In genomic region chr1:198681831-198682756, GRCh38 we compare ENCODE assay signal across 8 cellular contexts. TPM values are rescaled to one million over a fixed set of nuclear protein-coding genes. Genes with fewer than 3 reads are reported as not detected.
A peak's percentile ranks its signal among the peaks of the same experiment; 100 is the strongest.
DNase-seq lines count a peak whose midpoint lies in the region; ATAC-seq lines count a peak whose summit lies in the region.

No MANE protein-coding gene starts in this region.

- H3K9me3 Mint-ChIP-seq in activated naive CD8-positive, alpha-beta T cell (ENCODE audit: low read depth), result no peaks in the 10 kb centered on the region

- ATAC-seq in GM21723 (IDR thresholded peaks at IDR 0.05; ENCODE audit: unreplicated experiment), result peak; percentile 95
- ATAC-seq in left ventricle myocardium superior, result peak; percentile 87

- DNase-seq in GF-D8 (lab: John Stamatoyannopoulos, UW), result peak; percentile 99
- DNase-seq in Jurkat, Clone E6-1 (ENCODE audit: low read depth, low spot score), result peak; percentile 100
- DNase-seq in SK-N-MC (ENCODE audit: low read depth, low spot score), result peak; percentile 99
- peak; percentile 32 for DNase-seq in left ventricle myocardium superior
- DNase-seq in NCI-H2196 (lab: John Stamatoyannopoulos, UW; ENCODE audit: unreplicated experiment), result no peak

- H3K27ac ChIP-seq in SK-N-MC (peak overlapping the region; percentile 99), skin epidermis (peak overlapping the region in 19 of 21 experiments; percentile 17 to 92 (median 72))

- H3K36me3 ChIP-seq in SK-N-MC (ENCODE audit: insufficient read depth, low read length), result no peaks in the 10 kb centered on the region

- peak overlapping the region; percentile 80 for H3K9ac ChIP-seq in SK-N-MC (ENCODE audit: insufficient read length)

- H3K36me3 Mint-ChIP-seq in activated naive CD8-positive, alpha-beta T cell, result peaks cover 3% of the 10 kb centered on the region

- H3K4me1 Mint-ChIP-seq in activated naive CD8-positive, alpha-beta T cell (ENCODE audit: low read depth), result peaks cover 84% of the 10 kb centered on the region

- H3K4me3 ChIP-seq in Jurkat, Clone E6-1 (ENCODE audit: low read length), result peak overlapping the region; percentile 39
- H3K4me3 ChIP-seq in SK-N-MC (peak overlapping the region; percentile 64), skin epidermis (no peak overlapping the region)

- peak overlapping the region; percentile 79 for H3K4me3 Mint-ChIP-seq in activated naive CD8-positive, alpha-beta T cell

- H3K27ac Mint-ChIP-seq in activated naive CD8-positive, alpha-beta T cell, result peak overlapping the region; percentile 98

- intact Hi-C loops in left ventricle myocardium superior (cut with micrococcal nuclease), result no loop called here

- no peaks in the 10 kb centered on the region for H3K9me3 ChIP-seq in SK-N-MC (ENCODE audit: low read depth, low read length)

- H3K27me3 Mint-ChIP-seq in activated naive CD8-positive, alpha-beta T cell, result no peaks in the 10 kb centered on the region

RNA-seq across cellular contexts. Expression of gene PTPRC, which starts 43.3 kb away (rescaled TPM):
- 402 TPM for polyA plus RNA-seq in Jurkat, Clone E6-1 (2012; ENCODE audit: insufficient read depth, insufficient read length)
- 6.9 TPM for total RNA-seq in left ventricle myocardium superior

Comparison
In these comparisons a context has a peak if more than half of its experiments do, and no peak if none do; other contexts are left out.
1. H3K4me3 ChIP-seq: peak in Jurkat, Clone E6-1 (single experiment) and SK-N-MC (single experiment); none in skin epidermis (0 of 7).